Comparison of ENCODE assay signal across 9 cellular contexts in genomic region chr1:23370744-23371710, GRCh38. TPM values are rescaled to one million over a fixed set of nuclear protein-coding genes. Genes with fewer than 3 reads are reported as not detected.
DNase-seq lines count a peak whose midpoint lies in the region; ATAC-seq, FAIRE-seq and TF ChIP-seq lines count a peak whose summit lies in the region.
"Had no signal": no experiment of that assay in that cellular context is flagged by ENCODE, and none has a peak within 500 bp of the region (broad histone marks: within the 10 kb centered on the region; RNA-seq: fewer than 3 reads in every experiment).

No MANE protein-coding gene starts in this region.

- peak overlapping the region; percentile 97 for H3K4me2 ChIP-seq in A549

- 80% methylated on average over 13 of the region's 14 CpGs for WGBS in A549 (ENCODE audit: missing lambda C conversion rate)
- WGBS in HUES64, result 4% methylated on average over 14 of the region's 14 CpGs
- 25 to 29% methylated on average over 14 of the region's 14 CpGs for WGBS in aorta, 2 donors

- intact Hi-C loops in breast epithelium (cut with DNase I; ENCODE audit: low total_unique reads), result loop anchor here (1.0 kb wide), 1 partner anchor 23 kb away; no protein-coding TSS in a partner anchor
- intact Hi-C loops in aorta (cut with DNase I), result no loop called here

- peaks cover 2% of the 10 kb centered on the region for H3K36me3 Mint-ChIP-seq in memory B cell

- H3K9me3 Mint-ChIP-seq in memory B cell, result no peaks in the 10 kb centered on the region

- no peak for DNase-seq in A549 (ENCODE audit: low read depth in 1 of 2, low spot score in 1 of 2)
- no peak for DNase-seq in breast epithelium (ENCODE audit: low spot score in 2 of 2)
- DNase-seq in memory B cell (ENCODE audit: low spot score in 2 of 2), result no peak
- no peak for DNase-seq in NCI-H748 treated with DMSO at 0.1 percent for 48 hours (lab: John Stamatoyannopoulos, UW)
- DNase-seq in aorta, result no peak
- DNase-seq in NCI-H774 (lab: John Stamatoyannopoulos, UW), result no peak
- DNase-seq: Kasumi-1 had no signal

- FAIRE-seq in A549 (lab: Jason Lieb, UNC), result no peak

- no peak overlapping the region for H3K27ac Mint-ChIP-seq in memory B cell

- peaks cover 8% of the 10 kb centered on the region for H3K4me1 Mint-ChIP-seq in memory B cell

- TF ChIP-seq CTCF in A549 (IDR thresholded peaks at IDR 0.05), result no peak
- no peak for TF ChIP-seq CTCF in breast epithelium (IDR thresholded peaks at IDR 0.05)

- peaks cover 17% of the 10 kb centered on the region for H3K4me1 ChIP-seq in A549
- peaks cover 29% of the 10 kb centered on the region for H3K4me1 ChIP-seq in HUES64 (ENCODE audit: insufficient read depth, low read length)
- H3K4me1 ChIP-seq in breast epithelium, result peaks cover 10 to 29% of the 10 kb centered on the region in 2 donors
- peaks cover 0 to 4% of the 10 kb centered on the region in 2 donors for H3K4me1 ChIP-seq in aorta (ENCODE audit: control insufficient read depth in 1 of 2, insufficient read depth in 2 of 2, low read length in 2 of 2)

- H3K9me3 ChIP-seq in A549 (peaks cover 10% of the 10 kb centered on the region; the same call in 2 of the 3 replicates), HUES64 (ENCODE audit: insufficient read depth, low read depth, low read length) (peaks cover 2% of the 10 kb centered on the region; the same call in 1 of the 2 replicates), breast epithelium (no peaks in the 10 kb centered on the region), aorta (ENCODE audit: control insufficient read depth, low read length) (no peaks in the 10 kb centered on the region)

- H3K4me3 ChIP-seq in A549 (no peak overlapping the region), HUES64 (ENCODE audit: low read length) (0 out of 2 replicates have a peak overlapping the region, but pooled peaks have one; percentile 7), breast epithelium (peak overlapping the region in 2 of 3 donors; percentile 79 to 90), aorta (ENCODE audit: low read length in 2 of 2) (no peak overlapping the region)

- TF ChIP-seq EP300 in A549 (IDR thresholded peaks at IDR 0.05), result no peak

- POLR2A ChIA-PET in A549 (lab: Yijun Ruan, JAX), result no interaction called here

- H3K36me3 ChIP-seq in HUES64 (ENCODE audit: insufficient read depth, low read length), result no peaks in the 10 kb centered on the region
- no peaks in the 10 kb centered on the region for H3K36me3 ChIP-seq in breast epithelium
- no peaks in the 10 kb centered on the region for H3K36me3 ChIP-seq in aorta (ENCODE audit: control insufficient read depth in 1 of 2, insufficient read depth in 2 of 2, low read length in 1 of 2)

- H3K9ac ChIP-seq in HUES64 (ENCODE audit: low read depth, low read length), result no peak overlapping the region

- H3K27me3 Mint-ChIP-seq in memory B cell, result peaks cover 2% of the 10 kb centered on the region

- TF ChIP-seq RAD21 in A549 (conservative IDR thresholded peaks at IDR 0.05 in 1 of 2, IDR thresholded peaks at IDR 0.05 in 1 of 2), result no peak

- H3K27me3 ChIP-seq in HUES64 (ENCODE audit: insufficient read depth, low read length), result peaks cover 92% of the 10 kb centered on the region
- H3K27me3 ChIP-seq in breast epithelium, result no peaks in the 10 kb centered on the region
- no peaks in the 10 kb centered on the region for H3K27me3 ChIP-seq in aorta (ENCODE audit: control insufficient read depth in 1 of 2, insufficient read depth in 2 of 2, low read length in 1 of 2)

- H3K27ac ChIP-seq in A549 (peak overlapping the region; percentile 98 to 99; a peak in 3 of 6 replicates), HUES64 (ENCODE audit: low read depth, low read length) (no peak overlapping the region; the same call in 1 of the 2 replicates), breast epithelium (peak overlapping the region; percentile 89 to 96), aorta (ENCODE audit: low read depth in 1 of 2, low read length in 2 of 2) (no peak overlapping the region)

- H3K4me3 Mint-ChIP-seq in memory B cell, result peak overlapping the region; percentile 14

- CTCF ChIA-PET in A549 (lab: Yijun Ruan, JAX), result interaction anchor here (0.6 to 2.8 kb wide), 2 partner anchors 33 to 114 kb away, joined by 3 to 14 read pairs; no protein-coding TSS in a partner anchor

- TF ChIP-seq POLR2A in A549 (IDR thresholded peaks at IDR 0.05; ENCODE audit: low read length), result no peak
- no peak for TF ChIP-seq POLR2A in breast epithelium (IDR thresholded peaks at IDR 0.05)

- ATAC-seq in A549 (no peak), memory B cell (ENCODE audit: low read depth) (no peak), aorta (ENCODE audit: low FRiP score) (no peak), GM21515 (IDR thresholded peaks at IDR 0.05; ENCODE audit: unreplicated experiment) (no peak)

TF ChIP-seq in A549, 52 proteins besides CTCF, POLR2A, EP300 and RAD21:
- TF ChIP-seq HDAC2 (IDR thresholded peaks at IDR 0.05) (no peak), EHF (CRISPR knock-in tag; IDR thresholded peaks at IDR 0.05) (no peak), FOSB (CRISPR knock-in tag; IDR thresholded peaks at IDR 0.05) (no peak), ZFP36 (IDR thresholded peaks at IDR 0.05; ENCODE audit: borderline replicate concordance, partially characterized antibody) (no peak), CBX8 (IDR thresholded peaks at IDR 0.05) (no peak), CEBPB (IDR thresholded peaks at IDR 0.05) (no peak), PBX3 (IDR thresholded peaks at IDR 0.05) (no peak)

RNA-seq across cellular contexts. Expression of gene ZNF436, which starts 1.4 kb away (rescaled TPM):
- polyA plus RNA-seq in A549 (2011; rRNA removed) (7.5 and 8.3 TPM in 2 replicates), A549 (2017; fragmentation: RNase III; extraction: RNeasy Plus Mini Kit Qiagen cat#74134 plus additional on column Dnase treatment) (4.7 to 5.1 TPM (median 4.8 TPM) in 3 replicates), aorta (1 to 10 TPM; 3.6 to 5.1 TPM)
- 1.2 and 1.4 TPM in 2 replicates for polyA plus RNA-seq in A549 (2012; cell fraction: cytosol; rRNA removed)
- polyA plus RNA-seq in A549 (2012; cell fraction: nucleus; rRNA removed), result 1.1 and 1.2 TPM in 2 replicates
- 8.0 and 8.5 TPM in 2 replicates for polyA minus RNA-seq in A549 (2011; rRNA and poly(A)+ RNA removed)
- polyA plus RNA-seq in HUES64 (2013, experiment 1 of 2), result 1.9 TPM
- 3.0 TPM for polyA plus RNA-seq in HUES64 (2013, experiment 2 of 2)
- total RNA-seq in breast epithelium (10 to 100 TPM; 19.5 to 36.6 (median 23.9) TPM), aorta (10 to 100 TPM; 12.5 to 35.4 TPM)

RNA-seq across cellular contexts. Expression of gene HNRNPR, which starts 26.9 kb away (rescaled TPM):
- polyA plus RNA-seq in A549 (2011; rRNA removed) (241 and 281 TPM in 2 replicates), A549 (2017; fragmentation: RNase III; extraction: RNeasy Plus Mini Kit Qiagen cat#74134 plus additional on column Dnase treatment) (223 to 239 TPM (median 237 TPM) in 3 replicates), aorta (10 to 100 TPM; 56.6 to 69.1 TPM)
- polyA plus RNA-seq in A549 (2012; cell fraction: cytosol; rRNA removed), result 130 and 149 TPM in 2 replicates
- 59.0 and 100 TPM in 2 replicates for polyA plus RNA-seq in A549 (2012; cell fraction: nucleus; rRNA removed)
- polyA minus RNA-seq in A549 (2011; rRNA and poly(A)+ RNA removed), result 101 and 117 TPM in 2 replicates
- 182 TPM for polyA plus RNA-seq in HUES64 (2013, experiment 1 of 2)
- polyA plus RNA-seq in HUES64 (2013, experiment 2 of 2), result 192 TPM
- total RNA-seq in breast epithelium (100 to 1,000 TPM in 2 of 3 donors, 10 to 100 TPM in 1; 56.6 to 114 (median 109) TPM), aorta (100 to 1,000 TPM; 113 to 120 TPM)

RNA-seq across cellular contexts. Expression of gene TCEA3, which starts 53.5 kb away (rescaled TPM):
- polyA plus RNA-seq in A549 (2011; rRNA removed) (0.58 and 0.63 TPM in 2 replicates), A549 (2017; fragmentation: RNase III; extraction: RNeasy Plus Mini Kit Qiagen cat#74134 plus additional on column Dnase treatment) (0.53 to 0.79 TPM (median 0.58 TPM) in 3 replicates), aorta (10 to 100 TPM; 31.2 to 37.3 TPM)
- 0.34 and 0.48 TPM in 2 replicates for polyA plus RNA-seq in A549 (2012; cell fraction: cytosol; rRNA removed)
- 1.0 and 1.2 TPM in 2 replicates for polyA plus RNA-seq in A549 (2012; cell fraction: nucleus; rRNA removed)
- 0.49 and 0.50 TPM in 2 replicates for polyA minus RNA-seq in A549 (2011; rRNA and poly(A)+ RNA removed)
- polyA plus RNA-seq in HUES64 (2013, experiment 1 of 2), result 0.25 TPM
- 1.0 TPM for polyA plus RNA-seq in HUES64 (2013, experiment 2 of 2)
- total RNA-seq in breast epithelium (10 to 100 TPM in 2 of 3 donors, 1 to 10 TPM in 1; 8.5 to 38.0 (median 31.2) TPM), aorta (10 to 100 TPM; 25.7 to 51.3 TPM)

Comparison
In these comparisons a context has a peak if more than half of its experiments do, and no peak if none do; other contexts are left out.
1. H3K27ac ChIP-seq: peak in A549 (2 of 2) and breast epithelium (2 of 2); none in HUES64 (single experiment) and aorta (0 of 2).
2. H3K4me3 ChIP-seq: peak in HUES64 (single experiment) and breast epithelium (2 of 3); none in A549 (single experiment) and aorta (0 of 2).